25 cellular contexts compared by ENCODE assay signal in the genomic region with DNA sequence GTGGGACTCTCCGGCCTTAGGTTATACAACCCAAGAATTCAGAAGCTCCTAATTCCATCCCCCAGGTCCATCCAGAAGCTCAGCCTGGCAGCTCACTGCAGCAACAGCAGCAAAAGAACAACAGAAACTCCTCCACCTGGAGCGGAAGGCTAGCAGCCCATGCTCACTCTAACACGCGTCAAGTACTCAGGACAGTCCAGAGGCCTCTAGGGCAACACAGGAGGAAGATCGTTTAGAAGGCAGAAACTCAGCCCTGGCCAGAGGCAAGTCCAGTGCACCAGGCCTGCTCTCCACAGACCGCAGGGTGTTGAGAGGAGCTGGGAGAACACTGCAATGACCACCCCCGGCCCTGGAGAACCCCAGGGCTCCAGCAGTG. TPM values are rescaled to one million over a fixed set of nuclear protein-coding genes. Genes with fewer than 3 reads are reported as not detected.
DNase-seq lines count a peak whose midpoint lies in the region; ATAC-seq and TF ChIP-seq lines count a peak whose summit lies in the region.
"Had no signal": no experiment of that assay in that cellular context is flagged by ENCODE, and none has a peak within 500 bp of the region (broad histone marks: within the 10 kb centered on the region; RNA-seq: fewer than 3 reads in every experiment).

No MANE protein-coding gene starts in this region.

- intact Hi-C loops in thyroid gland (cut with DNase I), result no loop called here

- H3K27me3 ChIP-seq in mucosa of stomach (ENCODE audit: control insufficient read depth, insufficient read depth, low read length) (no peaks in the 10 kb centered on the region), thyroid gland (no peaks in the 10 kb centered on the region)
- H3K27me3 ChIP-seq: BLaER1 treated with 17β-estradiol and CSF1 and Interleukin-3, amounts not matched to agents 10 nM and 100 nM; MG63; SJCRH30; tibial artery had no signal

- H3K27ac Mint-ChIP-seq in brain, result peak overlapping the region in 4 of 5 experiments; percentile 19 to 81 (median 38)
- H3K27ac Mint-ChIP-seq: activated T-cell treated with anti-CD3 and anti-CD28 coated beads, Interleukin-2, amount 50 U/mL, for 24 hours had no signal

- H3K4me1 Mint-ChIP-seq in brain, result peaks cover 16% of the 10 kb centered on the region

- ATAC-seq in HG03432 (IDR thresholded peaks at IDR 0.05; ENCODE audit: unreplicated experiment), result no peak
- ATAC-seq in GM18870 (IDR thresholded peaks at IDR 0.05; ENCODE audit: unreplicated experiment), result no peak
- ATAC-seq: activated CD8-positive, alpha-beta T cell treated with anti-CD3 and anti-CD28 coated beads, Interleukin-2, amount 10 ng/mL, durations not matched to agents 7 days and 5 days had no signal

- peak overlapping the region; percentile 3 for H3K9ac ChIP-seq in mucosa of stomach (ENCODE audit: low read length)

- H3K4me3 ChIP-seq in mucosa of stomach (ENCODE audit: low read length) (no peak overlapping the region), thyroid gland (replicated peaks in 1 of 3) (no peak overlapping the region)
- H3K4me3 ChIP-seq: BLaER1 treated with 17β-estradiol and CSF1 and Interleukin-3, amounts not matched to agents 10 nM and 100 nM; MG63; SJCRH30; tibial artery had no signal

- 52 to 55% methylated on average over 4 to 7 of the region's 7 CpGs for WGBS in thyroid gland, 2 donors

- peak; percentile 55 for DNase-seq in DMS53 (lab: John Stamatoyannopoulos, UW)
- no peak for DNase-seq in DMS53 treated with DMSO at 0.1 percent for 48 hours (lab: John Stamatoyannopoulos, UW; ENCODE audit: unreplicated experiment)
- DNase-seq in thyroid gland, result peak; percentile 57 to 62
- no peak for DNase-seq in medulla oblongata (ENCODE audit: extremely low spot score)
- DNase-seq: activated CD8-positive, alpha-beta T cell treated with anti-CD3 and anti-CD28 coated beads, Interleukin-2, amount 10 ng/mL, durations not matched to agents 7 days and 5 days; activated naive CD4-positive, alpha-beta T cell treated with anti-CD3 and anti-CD28 coated beads, Interleukin-2, amount 50 U/mL, for 16 hours; activated T-cell treated with anti-CD3 and anti-CD28 coated beads, Interleukin-2, amount 50 U/mL, for 24 hours; GF-D8; hypothalamus; IMR-90; MG63; NCI-H1436; NCI-H2171 treated with DMSO at 0.1 percent for 48 hours; NCI-H748 treated with DMSO at 0.1 percent for 48 hours; SJCRH30; stimulated activated CD4-positive, alpha-beta T cell treated with anti-CD3 and anti-CD28 coated beads, Interleukin-15, amount 100 ng/mL, for 24 hours had no signal

- H3K4me1 ChIP-seq in mucosa of stomach (ENCODE audit: control insufficient read depth, insufficient read depth, low read length) (peaks cover 39% of the 10 kb centered on the region), thyroid gland (peaks cover 27 to 32% of the 10 kb centered on the region in 2 donors)
- H3K4me1 ChIP-seq: SJCRH30 had no signal

- H3K36me3 ChIP-seq in mucosa of stomach (ENCODE audit: control insufficient read depth, insufficient read depth, low read length) (no peaks in the 10 kb centered on the region), thyroid gland (no peaks in the 10 kb centered on the region)
- H3K36me3 ChIP-seq: MG63, SJCRH30 had no signal

- H3K9me3 Mint-ChIP-seq in brain, result no peaks in the 10 kb centered on the region
- H3K9me3 Mint-ChIP-seq: activated T-cell treated with anti-CD3 and anti-CD28 coated beads, Interleukin-2, amount 50 U/mL, for 24 hours; T-helper 1 cell treated with Interleukin-12 subunit alpha and Interleukin-12 subunit beta and Interleukin-4 antibody, amounts not matched to agents 30 μg/mL and 1 μg/mL, for 36 hours had no signal

- H3K27ac ChIP-seq in thyroid gland, result peak overlapping the region; percentile 11 to 43 (median 21)
- H3K27ac ChIP-seq: HL-60, SJCRH30, tibial artery had no signal

- TF ChIP-seq CTCF in brain (conservative IDR thresholded peaks at IDR 0.05) (no peak), thyroid gland (IDR thresholded peaks at IDR 0.05) (no peak)

- H3K27me3 Mint-ChIP-seq in brain, result no peaks in the 10 kb centered on the region
- H3K27me3 Mint-ChIP-seq: activated T-cell treated with anti-CD3 and anti-CD28 coated beads, Interleukin-2, amount 50 U/mL, for 24 hours had no signal

- TF ChIP-seq POLR2A in thyroid gland (IDR thresholded peaks at IDR 0.05), result no peak

- no peaks in the 10 kb centered on the region for H3K9me3 ChIP-seq in mucosa of stomach (ENCODE audit: control insufficient read depth, low read length)
- H3K9me3 ChIP-seq in thyroid gland, result no peaks in the 10 kb centered on the region
- H3K9me3 ChIP-seq: BLaER1 treated with 17β-estradiol and CSF1 and Interleukin-3, amounts not matched to agents 10 nM and 100 nM; MG63; SJCRH30; tibial artery had no signal

- H3K4me3 Mint-ChIP-seq in brain, result no peak overlapping the region
- H3K4me3 Mint-ChIP-seq: activated CD8-positive, alpha-beta T cell treated with anti-CD3 and anti-CD28 coated beads, Interleukin-2, amount 10 ng/mL, durations not matched to agents 7 days and 5 days; activated T-cell treated with anti-CD3 and anti-CD28 coated beads, Interleukin-2, amount 50 U/mL, for 24 hours; T-helper 1 cell treated with Interleukin-12 subunit alpha and Interleukin-12 subunit beta and Interleukin-4 antibody, amounts not matched to agents 30 μg/mL and 1 μg/mL, for 36 hours had no signal

- H3K36me3 Mint-ChIP-seq in brain, result peaks cover 44% of the 10 kb centered on the region

RNA-seq across cellular contexts. Expression of a gene that starts 17.1 kb away (rescaled TPM):
- polyA plus RNA-seq in brain (ENCODE audit: insufficient read depth, low read depth, low replicate concordance), result 30.3 TPM
- 100 to 1,000 TPM; 106 to 122 (median 112) TPM for total RNA-seq in thyroid gland

RNA-seq across cellular contexts. Expression of a gene that starts 37.2 kb away (rescaled TPM):
- 10.5 TPM for polyA plus RNA-seq in brain (ENCODE audit: insufficient read depth, low read depth, low replicate concordance)
- 100 to 1,000 TPM in 1 of 4 donors, 10 to 100 TPM in 3; 13.1 to 111 (median 24.6) TPM for total RNA-seq in thyroid gland

RNA-seq across cellular contexts. Expression of a gene that starts 54.1 kb away (rescaled TPM):
- polyA plus RNA-seq in brain (ENCODE audit: insufficient read depth, low read depth, low replicate concordance), result 2.6 TPM
- 1 to 10 TPM in 2 of 4 donors, under 1 TPM in 2; 0.50 to 1.7 (median 1.1) TPM for total RNA-seq in thyroid gland
- total RNA-seq: A172, SJCRH30 had no signal

Comparison
In these comparisons a context has a peak if more than half of its experiments do, and no peak if none do; other contexts are left out.
1. DNase-seq: peak in DMS53 (single experiment) and thyroid gland (2 of 2); none in DMS53 treated with DMSO at 0.1 percent for 48 hours (single experiment) and medulla oblongata (single experiment).